17 cellular contexts compared by ENCODE assay signal in the genomic region with DNA sequence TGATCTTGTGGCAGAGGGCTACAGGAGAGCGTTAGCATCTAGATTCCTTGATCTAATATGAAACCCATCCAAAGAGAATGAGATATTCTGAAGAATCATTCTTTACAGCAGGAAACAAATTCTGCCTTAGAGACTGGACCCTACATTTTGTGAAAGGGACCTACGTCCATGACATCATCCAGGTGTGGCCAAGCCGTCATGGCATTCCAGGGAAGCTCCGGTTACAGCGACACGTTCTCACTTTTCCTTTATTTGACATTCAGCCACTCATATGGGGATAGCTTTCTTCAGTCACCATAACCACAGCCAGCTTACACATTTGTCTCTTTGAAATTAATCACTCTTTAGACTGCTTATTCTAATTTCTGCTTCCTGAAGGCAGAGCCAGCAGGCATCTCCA.
"Had no signal": no experiment of that assay in that cellular context is flagged by ENCODE, and none has a peak within 500 bp of the region (broad histone marks: within the 10 kb centered on the region; RNA-seq: fewer than 3 reads in every experiment).

No MANE protein-coding gene starts in this region.

- H3K27ac ChIP-seq: upper lobe of left lung had no signal

- H3K36me3 ChIP-seq: upper lobe of left lung had no signal

- H3K27ac Mint-ChIP-seq: activated CD4-positive, alpha-beta memory T cell treated with anti-CD3 and anti-CD28 coated beads, Interleukin-2, amount 10 ng/mL, durations not matched to agents 7 days and 5 days; activated naive CD4-positive, alpha-beta T cell treated with anti-CD3 and anti-CD28 coated beads, Interleukin-2, amount 50 U/mL, for 72 hours; natural killer cell; WTC11 had no signal

- H3K4me3 ChIP-seq: upper lobe of left lung had no signal

- H3K9me3 ChIP-seq: upper lobe of left lung had no signal

- H3K4me1 Mint-ChIP-seq: activated CD4-positive, alpha-beta memory T cell treated with anti-CD3 and anti-CD28 coated beads, Interleukin-2, amount 10 ng/mL, durations not matched to agents 7 days and 5 days; natural killer cell had no signal

- H3K9me3 Mint-ChIP-seq: activated CD4-positive, alpha-beta memory T cell treated with anti-CD3 and anti-CD28 coated beads, Interleukin-2, amount 10 ng/mL, durations not matched to agents 7 days and 5 days; activated T-cell treated with anti-CD3 and anti-CD28 coated beads, Interleukin-2, amount 50 U/mL, for 4 hours; natural killer cell had no signal

- H3K27me3 Mint-ChIP-seq: activated CD4-positive, alpha-beta memory T cell treated with anti-CD3 and anti-CD28 coated beads, Interleukin-2, amount 10 ng/mL, durations not matched to agents 7 days and 5 days had no signal

- DNase-seq: activated CD4-positive, alpha-beta memory T cell treated with anti-CD3 and anti-CD28 coated beads, Interleukin-2, amount 10 ng/mL, durations not matched to agents 7 days and 5 days; activated CD4-positive, alpha-beta T cell treated with anti-CD3 and anti-CD28 coated beads for 4 hours; activated effector memory CD4-positive, alpha-beta T cell treated with Interleukin-2 at 50 U/mL for 16 hours; activated T-cell treated with anti-CD3 and anti-CD28 coated beads, Interleukin-2, amount 50 U/mL, for 4 hours; foreskin fibroblast; glutamatergic neuron; hypothalamus; mesendoderm; natural killer cell; stimulated activated CD4-positive, alpha-beta T cell treated with anti-CD3 and anti-CD28 coated beads, Interleukin-15, amount 100 ng/mL, for 24 hours; stimulated activated CD4-positive, alpha-beta T cell treated with anti-CD3 and anti-CD28 coated beads, Interleukin-4, amount 100 ng/mL, for 1 hour; stimulated activated naive CD8-positive, alpha-beta T cell treated with anti-CD3 and anti-CD28 coated beads, Interleukin-15, Interleukin-2, amounts not matched to agents 100 U/mL and 50 U/mL, for 24 hours; T-helper 2 cell; upper lobe of left lung had no signal

- H3K27me3 ChIP-seq: upper lobe of left lung had no signal

- ATAC-seq: activated naive CD4-positive, alpha-beta T cell treated with anti-CD3 and anti-CD28 coated beads, Interleukin-2, amount 50 U/mL, for 72 hours; activated T-cell treated with anti-CD3 and anti-CD28 coated beads, Interleukin-2, amount 50 U/mL, for 4 hours; natural killer cell; stimulated activated naive CD8-positive, alpha-beta T cell treated with anti-CD3 and anti-CD28 coated beads, Interleukin-15, Interleukin-2, amounts not matched to agents 100 U/mL and 50 U/mL, for 24 hours; WTC11 had no signal

- H3K4me3 Mint-ChIP-seq: activated CD4-positive, alpha-beta memory T cell treated with anti-CD3 and anti-CD28 coated beads, Interleukin-2, amount 10 ng/mL, durations not matched to agents 7 days and 5 days; activated T-cell treated with anti-CD3 and anti-CD28 coated beads, Interleukin-2, amount 50 U/mL, for 4 hours; natural killer cell; WTC11 had no signal

- FAIRE-seq: colon had no signal

- H3K36me3 Mint-ChIP-seq: activated naive CD4-positive, alpha-beta T cell treated with anti-CD3 and anti-CD28 coated beads, Interleukin-2, amount 50 U/mL, for 72 hours; natural killer cell; WTC11 had no signal

- H3K4me1 ChIP-seq: upper lobe of left lung had no signal
